Comparison of ENCODE assay signal across 19 cellular contexts in genomic region chr3:142418926-142419592, GRCh38. TPM values are rescaled to one million over a fixed set of nuclear protein-coding genes. Genes with fewer than 3 reads are reported as not detected.
DNase-seq lines count a peak whose midpoint lies in the region; ATAC-seq and TF ChIP-seq lines count a peak whose summit lies in the region.
"Had no signal": no experiment of that assay in that cellular context is flagged by ENCODE, and none has a peak within 500 bp of the region (broad histone marks: within the 10 kb centered on the region; RNA-seq: fewer than 3 reads in every experiment).

No MANE protein-coding gene starts in this region.

- peaks cover 34 to 59% of the 10 kb centered on the region in 2 donors for H3K36me3 Mint-ChIP-seq in CD4-positive, alpha-beta memory T cell
- peaks cover 19% of the 10 kb centered on the region for H3K36me3 Mint-ChIP-seq in chondrocyte (ENCODE audit: low read depth)

- peaks cover 42% of the 10 kb centered on the region for H3K36me3 ChIP-seq in CD4-positive, alpha-beta memory T cell (ENCODE audit: insufficient read depth, low read length)

- H3K4me3 Mint-ChIP-seq in CD4-positive, alpha-beta memory T cell, result no peak overlapping the region
- H3K4me3 Mint-ChIP-seq in chondrocyte (ENCODE audit: unreplicated experiment), result no peak overlapping the region
- H3K4me3 Mint-ChIP-seq: CD4-positive, CD25-positive, alpha-beta regulatory T cell had no signal

- H3K9me3 Mint-ChIP-seq in CD4-positive, alpha-beta memory T cell, result no peaks in the 10 kb centered on the region
- H3K9me3 Mint-ChIP-seq in chondrocyte (ENCODE audit: low read depth), result no peaks in the 10 kb centered on the region
- H3K9me3 Mint-ChIP-seq: CD4-positive, CD25-positive, alpha-beta regulatory T cell had no signal

- no peak for ATAC-seq in GM19023 (IDR thresholded peaks at IDR 0.05; ENCODE audit: unreplicated experiment)

- CTCF ChIA-PET in CD4-positive, alpha-beta memory T cell (lab: Charles Lee; ENCODE audit: partially characterized antibody), result no interaction called here

- no peak overlapping the region for H3K27ac ChIP-seq in CD4-positive, alpha-beta memory T cell (ENCODE audit: low read depth, low read length)
- no peak overlapping the region for H3K27ac ChIP-seq in coronary artery
- H3K27ac ChIP-seq: SJCRH30 had no signal

- H3K27ac Mint-ChIP-seq in CD4-positive, alpha-beta memory T cell, result peak overlapping the region in 5 of 7 donors; percentile 7 to 84 (median 24)
- peak overlapping the region; percentile 3 for H3K27ac Mint-ChIP-seq in chondrocyte (ENCODE audit: unreplicated experiment)
- H3K27ac Mint-ChIP-seq: CD4-positive, CD25-positive, alpha-beta regulatory T cell had no signal

- H3K9me3 ChIP-seq in CD4-positive, alpha-beta memory T cell (ENCODE audit: control insufficient read depth in 1 of 2, low read length in 2 of 2), result no peaks in the 10 kb centered on the region
- H3K9me3 ChIP-seq: SJCRH30 had no signal

- H3K27me3 ChIP-seq in CD4-positive, alpha-beta memory T cell (ENCODE audit: insufficient read depth, low read length), result no peaks in the 10 kb centered on the region
- H3K27me3 ChIP-seq: SJCRH30 had no signal

- intact Hi-C loops in CD4-positive, alpha-beta memory T cell (cut with micrococcal nuclease), result no loop called here

- no peaks in the 10 kb centered on the region for H3K4me1 ChIP-seq in CD4-positive, alpha-beta memory T cell (ENCODE audit: insufficient read depth, low read length)
- H3K4me1 ChIP-seq: SJCRH30 had no signal

- DNase-seq in CD4-positive, alpha-beta memory T cell, result no peak
- DNase-seq in ELF-1 (ENCODE audit: low read depth, low spot score) (peak; percentile 53), chondrocyte (ENCODE audit: low spot score) (no peak), lung microvascular endothelial cell (ENCODE audit: low read depth in 2 of 2) (peak; percentile 1 to 46), NCI-H524 treated with DMSO at 0.1 percent for 48 hours (lab: John Stamatoyannopoulos, UW) (no peak), coronary artery (ENCODE audit: low spot score) (no peak), COLO668 (lab: John Stamatoyannopoulos, UW; ENCODE audit: unreplicated experiment) (no peak)
- DNase-seq: Calu3; CD4-positive, CD25-positive, alpha-beta regulatory T cell; DMS153; IMR-90; NCI-H1105 treated with DMSO at 0.1 percent for 48 hours; NCI-H2081; NCI-H2171; NCI-H345; NCI-H526; OCI-M1; SJCRH30 had no signal

- peaks cover 0 to 2% (median 0%) of the 10 kb centered on the region in 4 donors for H3K4me1 Mint-ChIP-seq in CD4-positive, alpha-beta memory T cell
- no peaks in the 10 kb centered on the region for H3K4me1 Mint-ChIP-seq in chondrocyte (ENCODE audit: low read depth)

- POLR2A ChIA-PET in CD4-positive, alpha-beta memory T cell (lab: Charles Lee; ENCODE audit: partially characterized antibody), result no interaction called here

- H3K4me3 ChIP-seq in CD4-positive, alpha-beta memory T cell (ENCODE audit: low read length in 2 of 2), result no peak overlapping the region
- no peak overlapping the region for H3K4me3 ChIP-seq in coronary artery
- H3K4me3 ChIP-seq: SJCRH30 had no signal

- H3K27me3 Mint-ChIP-seq in CD4-positive, alpha-beta memory T cell, result no peaks in the 10 kb centered on the region
- H3K27me3 Mint-ChIP-seq in chondrocyte (ENCODE audit: low read depth), result no peaks in the 10 kb centered on the region
- H3K27me3 Mint-ChIP-seq: CD4-positive, CD25-positive, alpha-beta regulatory T cell had no signal

- TF ChIP-seq CTCF in chondrocyte (IDR thresholded peaks at IDR 0.05) (no peak), coronary artery (IDR thresholded peaks at IDR 0.05) (no peak)

RNA-seq across cellular contexts. Expression of gene XRN1, which starts 28.8 kb away (rescaled TPM):
- total RNA-seq in CD4-positive, alpha-beta memory T cell, result 100 to 1,000 TPM; 102 to 104 TPM
- 10 to 100 TPM; 44.5 to 62.5 TPM for polyA plus RNA-seq in CD4-positive, alpha-beta memory T cell
- total RNA-seq in chondrocyte (27.0 to 39.2 TPM (median 33.2 TPM) in 3 replicates), lung microvascular endothelial cell (42.5 and 44.2 TPM in 2 replicates)

Comparison
In these comparisons a context has a peak if more than half of its experiments do, and no peak if none do; other contexts are left out.
1. DNase-seq: peak in ELF-1 (single experiment) and lung microvascular endothelial cell (2 of 2); none in CD4-positive, alpha-beta memory T cell (0 of 5), chondrocyte (single experiment), NCI-H524 treated with DMSO at 0.1 percent for 48 hours (single experiment), coronary artery (single experiment) and COLO668 (single experiment).